In the genomic region with DNA sequence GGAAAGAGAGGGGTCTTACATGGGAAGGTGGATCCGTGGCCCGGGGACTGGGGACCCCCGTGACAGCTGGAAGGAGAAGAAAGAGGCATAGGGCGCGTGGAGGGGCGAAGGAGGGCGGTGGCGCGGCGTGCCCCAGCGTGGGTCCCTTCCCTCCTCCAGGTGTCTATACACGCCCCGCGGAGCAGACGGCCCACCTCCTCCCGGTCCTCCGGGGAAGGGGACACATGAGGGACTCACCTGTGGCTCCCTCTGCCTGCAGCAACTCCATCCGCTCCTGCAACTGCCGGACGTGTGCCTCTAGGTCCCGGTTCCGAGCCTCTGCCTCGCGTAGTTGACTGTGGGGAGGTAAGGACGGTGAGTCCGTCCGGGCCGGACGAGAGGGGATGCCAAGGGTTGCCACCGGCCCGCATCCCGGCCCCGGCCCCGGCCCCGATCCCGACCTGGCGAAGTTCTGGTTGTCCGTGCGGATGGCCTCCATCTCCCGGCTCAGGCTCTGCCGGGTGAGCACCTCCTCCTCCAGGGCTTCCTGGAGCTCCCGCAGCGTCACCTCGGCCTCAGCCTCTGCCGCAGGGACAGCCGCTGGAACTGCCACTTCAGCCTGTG, we compare ENCODE assay signal across 8 cellular contexts. TPM values are rescaled to one million over a fixed set of nuclear protein-coding genes. Genes with fewer than 3 reads are reported as not detected.
DNase-seq lines count a peak whose midpoint lies in the region; FAIRE-seq lines count a peak whose summit lies in the region.

No MANE protein-coding gene starts in this region.

- H3K4me1 ChIP-seq in small intestine (ENCODE audit: control insufficient read depth in 2 of 2, insufficient read depth in 1 of 2, low read depth in 1 of 2, low read length in 1 of 2) = peaks cover 3 to 11% of the 10 kb centered on the region in 2 donors

- no peaks in the 10 kb centered on the region for H3K9me3 Mint-ChIP-seq in activated CD4-positive, alpha-beta memory T cell treated with anti-CD3 and anti-CD28 coated beads, Interleukin-2, amount 10 ng/mL, durations not matched to agents 7 days and 5 days

- H3K27ac Mint-ChIP-seq in activated CD4-positive, alpha-beta memory T cell treated with anti-CD3 and anti-CD28 coated beads, Interleukin-2, amount 10 ng/mL, durations not matched to agents 7 days and 5 days = no peak overlapping the region

- H3K36me3 ChIP-seq in H7 (replicated peaks; ENCODE audit: control insufficient read depth, insufficient read depth, low read length) = no peaks in the 10 kb centered on the region
- H3K36me3 ChIP-seq in small intestine (ENCODE audit: control insufficient read depth in 2 of 2, insufficient read depth in 2 of 2, low read length in 2 of 2) = no peaks in the 10 kb centered on the region

- H3K4me3 Mint-ChIP-seq in activated CD4-positive, alpha-beta memory T cell treated with anti-CD3 and anti-CD28 coated beads, Interleukin-2, amount 10 ng/mL, durations not matched to agents 7 days and 5 days = peak overlapping the region; percentile 7

- H3K27me3 ChIP-seq in H7 (ENCODE audit: control insufficient read depth, insufficient read depth, low read length) (peaks cover 10% of the 10 kb centered on the region; the same call in 1 of the 2 replicates), small intestine (ENCODE audit: control insufficient read depth in 2 of 2, insufficient read depth in 2 of 2, low read length in 2 of 2) (no peaks in the 10 kb centered on the region)

- peaks cover 5% of the 10 kb centered on the region for H3K36me3 Mint-ChIP-seq in activated CD4-positive, alpha-beta memory T cell treated with anti-CD3 and anti-CD28 coated beads, Interleukin-2, amount 10 ng/mL, durations not matched to agents 7 days and 5 days (ENCODE audit: low read depth)

- no peaks in the 10 kb centered on the region for H3K9me3 ChIP-seq in small intestine (ENCODE audit: control insufficient read depth, low read depth)

- 71 to 84% (median 72%) methylated on average over 30 to 46 of the region's 46 CpGs for WGBS in small intestine, 3 donors

- H3K4me1 Mint-ChIP-seq in activated CD4-positive, alpha-beta memory T cell treated with anti-CD3 and anti-CD28 coated beads, Interleukin-2, amount 10 ng/mL, durations not matched to agents 7 days and 5 days = peaks cover 18% of the 10 kb centered on the region

- peaks cover 11% of the 10 kb centered on the region for H3K27me3 Mint-ChIP-seq in activated CD4-positive, alpha-beta memory T cell treated with anti-CD3 and anti-CD28 coated beads, Interleukin-2, amount 10 ng/mL, durations not matched to agents 7 days and 5 days

- POLR2A ChIA-PET in activated CD4-positive, alpha-beta memory T cell treated with anti-CD3 and anti-CD28 coated beads, Interleukin-2, amount 10 ng/mL, durations not matched to agents 7 days and 5 days (lab: Charles Lee) = interaction anchor here (1.1 to 3.6 kb wide), 4 partner anchors 8 to 78 kb away, joined by 3 to 32 read pairs (median 7); a partner anchor contains a TSS

- peak; percentile 81 for DNase-seq in H7
- DNase-seq in activated CD4-positive, alpha-beta memory T cell treated with anti-CD3 and anti-CD28 coated beads, Interleukin-2, amount 10 ng/mL, durations not matched to agents 7 days and 5 days = no peak
- DNase-seq in islet precursor cell = peak; percentile 56
- DNase-seq in small intestine = no peak
- no peak for DNase-seq in activated effector memory CD4-positive, alpha-beta T cell treated with Interleukin-2 at 50 U/mL for 16 hours
- no peak for DNase-seq in glomerular visceral epithelial cell (ENCODE audit: extremely low spot score)
- DNase-seq in SK-N-DZ (ENCODE audit: low spot score) = no peak
- no peak for DNase-seq in stimulated activated CD4-positive, alpha-beta T cell treated with anti-CD3 and anti-CD28 coated beads, Interleukin-1b, Interleukin-23, amount 100 ng/mL, for 48 hours

- H3K27ac ChIP-seq in small intestine (ENCODE audit: low read depth in 1 of 2, low read length in 1 of 2) = peak overlapping the region; percentile 69 to 95

- peak overlapping the region; percentile 62 for H3K4me3 ChIP-seq in H7 (ENCODE audit: insufficient read depth, low read depth, low read length)
- peak overlapping the region in 1 of 2 donors; percentile 45 for H3K4me3 ChIP-seq in small intestine (ENCODE audit: low read depth in 1 of 2, low read length in 2 of 2)

- CTCF ChIA-PET in activated CD4-positive, alpha-beta memory T cell treated with anti-CD3 and anti-CD28 coated beads, Interleukin-2, amount 10 ng/mL, durations not matched to agents 7 days and 5 days (lab: Charles Lee) = interaction anchor here (0.6 to 7.4 kb wide), 11 partner anchors 8 to 114 kb away, joined by 3 to 212 read pairs (median 16); a partner anchor contains a TSS

- no peak for FAIRE-seq in small intestine (lab: Jason Lieb, UNC)

RNA-seq across cellular contexts. Expression of a gene that starts 2.4 kb away (rescaled TPM):
- 18.7 and 22.0 TPM in 2 replicates for total RNA-seq in H7 (2014; rRNA removed; shearing (Covaris generic))
- 1 to 10 TPM; 1.6 to 1.7 TPM for total RNA-seq in activated CD4-positive, alpha-beta memory T cell treated with anti-CD3 and anti-CD28 coated beads, Interleukin-2, amount 10 ng/mL, durations not matched to agents 7 days and 5 days
- polyA plus RNA-seq in small intestine = 10 to 100 TPM in 1 of 3 donors, 1 to 10 TPM in 2; 1.6 to 12.4 (median 3.5) TPM
- polyA plus RNA-seq in SK-N-DZ (2014; cell fraction: cytosol; rRNA removed) = 4.9 and 6.2 TPM in 2 replicates
- polyA plus RNA-seq in SK-N-DZ (2014; cell fraction: nucleus; rRNA removed) = 9.2 and 10.6 TPM in 2 replicates

RNA-seq across cellular contexts. Expression of a gene that starts 10.9 kb away (rescaled TPM):
- 6.4 and 18.8 TPM in 2 replicates for total RNA-seq in H7 (2014; rRNA removed; shearing (Covaris generic))
- 10 to 100 TPM; 29.5 to 32.5 TPM for total RNA-seq in activated CD4-positive, alpha-beta memory T cell treated with anti-CD3 and anti-CD28 coated beads, Interleukin-2, amount 10 ng/mL, durations not matched to agents 7 days and 5 days
- 10 to 100 TPM; 12.7 to 42.2 (median 17.0) TPM for polyA plus RNA-seq in small intestine
- polyA plus RNA-seq in SK-N-DZ (2014; cell fraction: cytosol; rRNA removed) = 7.0 and 7.9 TPM in 2 replicates
- 53.8 and 64.2 TPM in 2 replicates for polyA plus RNA-seq in SK-N-DZ (2014; cell fraction: nucleus; rRNA removed)

RNA-seq across cellular contexts. Expression of a gene that starts 21.2 kb away (rescaled TPM):
- total RNA-seq in H7 (2014; rRNA removed; shearing (Covaris generic)) = 35.9 and 47.1 TPM in 2 replicates
- 10 to 100 TPM; 63.1 to 65.4 TPM for total RNA-seq in activated CD4-positive, alpha-beta memory T cell treated with anti-CD3 and anti-CD28 coated beads, Interleukin-2, amount 10 ng/mL, durations not matched to agents 7 days and 5 days
- polyA plus RNA-seq in small intestine = 10 to 100 TPM in 1 of 3 donors, 1 to 10 TPM in 2; 4.6 to 20.9 (median 4.9) TPM
- 23.8 and 30.7 TPM in 2 replicates for polyA plus RNA-seq in SK-N-DZ (2014; cell fraction: cytosol; rRNA removed)
- polyA plus RNA-seq in SK-N-DZ (2014; cell fraction: nucleus; rRNA removed) = 24.3 and 51.2 TPM in 2 replicates

RNA-seq across cellular contexts. Expression of a gene that starts 38.2 kb away (rescaled TPM):
- total RNA-seq in H7 (2014; rRNA removed; shearing (Covaris generic)) = not detected in 2 replicates
- not detected for total RNA-seq in activated CD4-positive, alpha-beta memory T cell treated with anti-CD3 and anti-CD28 coated beads, Interleukin-2, amount 10 ng/mL, durations not matched to agents 7 days and 5 days
- polyA plus RNA-seq in small intestine = not detected
- 0.08 and 0.30 TPM in 2 replicates for polyA plus RNA-seq in SK-N-DZ (2014; cell fraction: cytosol; rRNA removed)
- 0.07 and 0.21 TPM in 2 replicates for polyA plus RNA-seq in SK-N-DZ (2014; cell fraction: nucleus; rRNA removed)

RNA-seq across cellular contexts. Expression of a gene that starts 40.7 kb away (rescaled TPM):
- total RNA-seq in H7 (2014; rRNA removed; shearing (Covaris generic)) = 26.3 and 30.0 TPM in 2 replicates
- total RNA-seq in activated CD4-positive, alpha-beta memory T cell treated with anti-CD3 and anti-CD28 coated beads, Interleukin-2, amount 10 ng/mL, durations not matched to agents 7 days and 5 days = 10 to 100 TPM; 34.4 to 36.4 TPM
- polyA plus RNA-seq in small intestine = 1 to 10 TPM; 5.4 to 9.6 (median 9.0) TPM
- 19.3 and 21.5 TPM in 2 replicates for polyA plus RNA-seq in SK-N-DZ (2014; cell fraction: cytosol; rRNA removed)
- polyA plus RNA-seq in SK-N-DZ (2014; cell fraction: nucleus; rRNA removed) = 14.3 and 17.0 TPM in 2 replicates

Comparison
In these comparisons a context has a peak if more than half of its experiments do, and no peak if none do; other contexts are left out.
1. DNase-seq: peak in H7 (single experiment) and islet precursor cell (single experiment); none in activated CD4-positive, alpha-beta memory T cell treated with anti-CD3 and anti-CD28 coated beads, Interleukin-2, amount 10 ng/mL, durations not matched to agents 7 days and 5 days (single experiment), small intestine (single experiment), activated effector memory CD4-positive, alpha-beta T cell treated with Interleukin-2 at 50 U/mL for 16 hours (single experiment), glomerular visceral epithelial cell (single experiment), SK-N-DZ (single experiment) and stimulated activated CD4-positive, alpha-beta T cell treated with anti-CD3 and anti-CD28 coated beads, Interleukin-1b, Interleukin-23, amount 100 ng/mL, for 48 hours (single experiment).